In genomic region chr10:17035446-17035845, GRCh38 we compare ENCODE assay signal across 32 cellular contexts.
"Had no signal": no experiment of that assay in that cellular context is flagged by ENCODE, and none has a peak within 500 bp of the region (broad histone marks: within the 10 kb centered on the region; RNA-seq: fewer than 3 reads in every experiment).

No MANE protein-coding gene starts in this region.

- H3K27me3 Mint-ChIP-seq: activated CD4-positive, alpha-beta T cell treated with anti-CD3 and anti-CD28 coated beads, Interleukin-2, amount 10 ng/mL, durations not matched to agents 7 days and 5 days; activated naive CD8-positive, alpha-beta T cell treated with anti-CD3 and anti-CD28 coated beads for 36 hours; naive B cell; stimulated activated naive B cell treated with anti-CD40 and anti-IgM and Interleukin-4, amounts not matched to agents 10 μg/mL and 1 μg/mL and 100 μg/mL, for 72 hours had no signal

- ATAC-seq: activated T-cell treated with anti-CD3 and anti-CD28 coated beads, Interleukin-2, amount 50 U/mL, for 72 hours; body of pancreas; left lung; lower lobe of right lung; pancreas; stimulated activated naive B cell treated with anti-CD40 and anti-IgM and Interleukin-4, amounts not matched to agents 10 μg/mL and 1 μg/mL and 100 μg/mL, for 72 hours; upper lobe of right lung had no signal

- H3K36me3 ChIP-seq: adrenal gland, left lung, lower lobe of right lung, pancreas, prostate gland, sigmoid colon, stomach, tibial artery, upper lobe of right lung had no signal

- H3K27me3 ChIP-seq: adrenal gland, body of pancreas, left lung, pancreas, sigmoid colon, stomach, tibial artery, upper lobe of right lung had no signal

- H3K27ac ChIP-seq: adrenal gland, body of pancreas, left lung, lower lobe of right lung, pancreas, prostate gland, sigmoid colon, stomach, tibial artery, upper lobe of right lung had no signal

- H3K27ac Mint-ChIP-seq: activated CD4-positive, alpha-beta T cell treated with anti-CD3 and anti-CD28 coated beads, Interleukin-2, amount 10 ng/mL, durations not matched to agents 7 days and 5 days; activated T-cell treated with anti-CD3 and anti-CD28 coated beads, Interleukin-2, amount 50 U/mL, for 72 hours; stimulated activated naive B cell treated with anti-CD40 and anti-IgM and Interleukin-4, amounts not matched to agents 10 μg/mL and 1 μg/mL and 100 μg/mL, for 72 hours; T-helper 1 cell treated with Interleukin-12 subunit alpha and Interleukin-12 subunit beta and Interleukin-4 antibody, amounts not matched to agents 30 μg/mL and 1 μg/mL, for 36 hours had no signal

- H3K9me3 Mint-ChIP-seq: activated T-cell treated with anti-CD3 and anti-CD28 coated beads, Interleukin-2, amount 50 U/mL, for 72 hours; naive B cell had no signal

- H3K4me3 ChIP-seq: adrenal gland, body of pancreas, left lung, lower lobe of right lung, pancreas, prostate gland, sigmoid colon, stomach, tibial artery, upper lobe of right lung had no signal

- DNase-seq: activated CD4-positive, alpha-beta T cell treated with anti-CD3 and anti-CD28 coated beads, Interleukin-2, amount 10 ng/mL, durations not matched to agents 7 days and 5 days; activated CD4-positive, CD25-positive, alpha-beta regulatory T cell treated with anti-CD3 and anti-CD28 coated beads, Interleukin-2, amount 50 U/mL, for 72 hours; activated naive CD4-positive, alpha-beta T cell; activated naive CD8-positive, alpha-beta T cell treated with anti-CD3 and anti-CD28 coated beads for 36 hours; activated T-cell treated with anti-CD3 and anti-CD28 coated beads for 4 hours; activated T-cell treated with anti-CD3 and anti-CD28 coated beads, Interleukin-2, amount 50 U/mL, for 72 hours; adrenal gland; aorta; body of pancreas; effector CD8-positive, alpha-beta T cell; erythroblast; foreskin fibroblast; head of caudate nucleus; hypothalamus; kidney glomerular epithelial cell; left lung; lower lobe of right lung; naive B cell; nucleus accumbens; pancreas; sigmoid colon; small intestine; stimulated activated CD4-positive, alpha-beta T cell treated with anti-CD3 and anti-CD28 coated beads, Interleukin-1b, Interleukin-23, amount 100 ng/mL, for 48 hours; stimulated activated CD4-positive, alpha-beta T cell treated with anti-CD3 and anti-CD28 coated beads, Interleukin-4, amount 100 ng/mL, for 4 hours; stimulated activated CD8-positive, alpha-beta memory T cell treated with anti-CD3 and anti-CD28 coated beads, Interleukin-4, amount 100 ng/mL, for 48 hours; stimulated activated naive B cell treated with anti-CD40 and anti-IgM and Interleukin-4, amounts not matched to agents 10 μg/mL and 1 μg/mL and 100 μg/mL, for 72 hours; stomach; T1000; tibial artery; upper lobe of right lung had no signal

- H3K9me3 ChIP-seq: adrenal gland, body of pancreas, left lung, lower lobe of right lung, pancreas, prostate gland, sigmoid colon, stomach, tibial artery, upper lobe of right lung had no signal

- H3K4me1 ChIP-seq: body of pancreas, pancreas, prostate gland, sigmoid colon had no signal

- H3K4me3 Mint-ChIP-seq: activated CD4-positive, alpha-beta T cell treated with anti-CD3 and anti-CD28 coated beads, Interleukin-2, amount 10 ng/mL, durations not matched to agents 7 days and 5 days; activated naive CD8-positive, alpha-beta T cell treated with anti-CD3 and anti-CD28 coated beads for 36 hours; activated T-cell treated with anti-CD3 and anti-CD28 coated beads, Interleukin-2, amount 50 U/mL, for 72 hours; naive B cell; stimulated activated naive B cell treated with anti-CD40 and anti-IgM and Interleukin-4, amounts not matched to agents 10 μg/mL and 1 μg/mL and 100 μg/mL, for 72 hours; T-helper 1 cell treated with Interleukin-12 subunit alpha and Interleukin-12 subunit beta and Interleukin-4 antibody, amounts not matched to agents 30 μg/mL and 1 μg/mL, for 36 hours had no signal
